ENCODE assay signal across 14 cellular contexts in genomic region chr17:81489986-81490598, GRCh38. TPM values are rescaled to one million over a fixed set of nuclear protein-coding genes. Genes with fewer than 3 reads are reported as not detected.
DNase-seq lines count a peak whose midpoint lies in the region; ATAC-seq and TF ChIP-seq lines count a peak whose summit lies in the region.
"Had no signal": no experiment of that assay in that cellular context is flagged by ENCODE, and none has a peak within 500 bp of the region (broad histone marks: within the 10 kb centered on the region; RNA-seq: fewer than 3 reads in every experiment).

No MANE protein-coding gene starts in this region.

- H3K18ac ChIP-seq in trophoblast cell (ENCODE audit: low read length), result no peak overlapping the region

- no peak overlapping the region for H2BK120ac ChIP-seq in trophoblast cell (ENCODE audit: insufficient read depth, low read length, poor library complexity)

- H3K27ac Mint-ChIP-seq in activated T-cell treated with anti-CD3 and anti-CD28 coated beads, Interleukin-2, amount 50 U/mL, for 24 hours, result peak overlapping the region; percentile 41
- no peak overlapping the region for H3K27ac Mint-ChIP-seq in activated T-cell treated with anti-CD3 and anti-CD28 coated beads, Interleukin-2, amount 50 U/mL, for 72 hours
- peak overlapping the region; percentile 95 for H3K27ac Mint-ChIP-seq in glutamatergic neuron (ENCODE audit: unreplicated experiment)

- H3K4ac ChIP-seq in trophoblast cell (ENCODE audit: low read depth, low read length), result no peak overlapping the region

- H4K8ac ChIP-seq in trophoblast cell (ENCODE audit: low read depth, low read length), result no peak overlapping the region

- H3K4me1 ChIP-seq in NT2/D1 (ENCODE audit: insufficient read depth, insufficient read length) (peaks cover 24% of the 10 kb centered on the region), trophoblast cell (ENCODE audit: control insufficient read depth in 1 of 2, insufficient read depth in 2 of 2, low read length in 2 of 2) (peaks cover 7 to 11% of the 10 kb centered on the region in 2 experiments)

- H3K79me2 ChIP-seq in trophoblast cell (ENCODE audit: control insufficient read depth, insufficient read depth, low read length, poor library complexity), result peaks cover 4% of the 10 kb centered on the region

- DNase-seq in activated T-cell treated with anti-CD3 and anti-CD28 coated beads, Interleukin-2, amount 50 U/mL, for 24 hours, result no peak
- no peak for DNase-seq in activated T-cell treated with anti-CD3 and anti-CD28 coated beads, Interleukin-2, amount 50 U/mL, for 72 hours
- DNase-seq in NT2/D1 (ENCODE audit: low read depth, low spot score), result no peak
- peak; percentile 56 for DNase-seq in glutamatergic neuron
- no peak for DNase-seq in trophoblast cell
- no peak for DNase-seq in substantia nigra (lab: John Stamatoyannopoulos, UW)
- DNase-seq: colonic mucosa, DMS53, left ventricle myocardium inferior, MG63, NCI-H748 treated with DMSO at 0.1 percent for 48 hours, spleen had no signal

- H3K9me3 ChIP-seq in NT2/D1 (ENCODE audit: insufficient read depth, low read length) (no peaks in the 10 kb centered on the region), trophoblast cell (ENCODE audit: insufficient read depth, low read depth, low read length) (peaks cover 2% of the 10 kb centered on the region)
- H3K9me3 ChIP-seq: colonic mucosa, left ventricle myocardium inferior, MG63, spleen had no signal

- ATAC-seq in activated T-cell treated with anti-CD3 and anti-CD28 coated beads, Interleukin-2, amount 50 U/mL, for 72 hours (replicated peaks in 1 of 2), result no peak
- ATAC-seq in GM21367 (IDR thresholded peaks at IDR 0.05; ENCODE audit: unreplicated experiment), result no peak
- ATAC-seq in GM18502 (IDR thresholded peaks at IDR 0.05; ENCODE audit: poor library complexity, unreplicated experiment), result no peak

- H3K27ac ChIP-seq in trophoblast cell (ENCODE audit: low read depth, low read length), result no peak overlapping the region
- H3K27ac ChIP-seq in substantia nigra (ENCODE audit: low read depth, low read length, poor library complexity, severe bottlenecking), result no peak overlapping the region
- H3K27ac ChIP-seq: colonic mucosa, left ventricle myocardium inferior, spleen had no signal

- no peak overlapping the region for H4K12ac ChIP-seq in trophoblast cell (ENCODE audit: low read depth, low read length)

- no peaks in the 10 kb centered on the region for H3K36me3 ChIP-seq in NT2/D1 (ENCODE audit: insufficient read depth, insufficient read length, low read length)
- no peaks in the 10 kb centered on the region for H3K36me3 ChIP-seq in trophoblast cell (ENCODE audit: control insufficient read depth in 1 of 2, insufficient read depth in 2 of 2, low read length in 2 of 2)
- H3K36me3 ChIP-seq: colonic mucosa, left ventricle myocardium inferior, MG63, spleen had no signal

- H2AK5ac ChIP-seq in trophoblast cell (ENCODE audit: low read length), result no peak overlapping the region

- H3K23ac ChIP-seq in trophoblast cell (ENCODE audit: low read length), result no peak overlapping the region

- H3K4me1 Mint-ChIP-seq in activated T-cell treated with anti-CD3 and anti-CD28 coated beads, Interleukin-2, amount 50 U/mL, for 24 hours (ENCODE audit: low read depth), result peaks cover 13% of the 10 kb centered on the region
- H3K4me1 Mint-ChIP-seq in activated T-cell treated with anti-CD3 and anti-CD28 coated beads, Interleukin-2, amount 50 U/mL, for 72 hours (ENCODE audit: low read depth), result peaks cover 16% of the 10 kb centered on the region
- H3K4me1 Mint-ChIP-seq in glutamatergic neuron (ENCODE audit: low read depth, unreplicated experiment), result peaks cover 36% of the 10 kb centered on the region

- H3K4me3 Mint-ChIP-seq in activated T-cell treated with anti-CD3 and anti-CD28 coated beads, Interleukin-2, amount 50 U/mL, for 24 hours, result peak overlapping the region; percentile 56
- H3K4me3 Mint-ChIP-seq in activated T-cell treated with anti-CD3 and anti-CD28 coated beads, Interleukin-2, amount 50 U/mL, for 72 hours, result no peak overlapping the region
- H3K4me3 Mint-ChIP-seq in glutamatergic neuron (ENCODE audit: unreplicated experiment), result peak overlapping the region; percentile 87

- no peak overlapping the region for H2AFZ ChIP-seq in trophoblast cell (ENCODE audit: insufficient read depth, low read length, poor library complexity)

- H3K27me3 Mint-ChIP-seq in activated T-cell treated with anti-CD3 and anti-CD28 coated beads, Interleukin-2, amount 50 U/mL, for 24 hours, result peaks cover 11% of the 10 kb centered on the region
- H3K27me3 Mint-ChIP-seq in activated T-cell treated with anti-CD3 and anti-CD28 coated beads, Interleukin-2, amount 50 U/mL, for 72 hours (ENCODE audit: low read depth), result peaks cover 31% of the 10 kb centered on the region
- H3K27me3 Mint-ChIP-seq in glutamatergic neuron (ENCODE audit: unreplicated experiment), result peaks cover 11% of the 10 kb centered on the region

- H3K4me3 ChIP-seq in NT2/D1 (ENCODE audit: insufficient read length, low read depth) (peak overlapping the region; percentile 8), trophoblast cell (ENCODE audit: low read depth, low read length) (peak overlapping the region; percentile 28)
- H3K4me3 ChIP-seq: colonic mucosa, left ventricle myocardium inferior, MG63, spleen had no signal

- H3K9ac ChIP-seq in NT2/D1 (ENCODE audit: insufficient read length, low read depth) (peak overlapping the region; percentile 94), trophoblast cell (ENCODE audit: low read length) (no peak overlapping the region)

- TF ChIP-seq CTCF in glutamatergic neuron (IDR thresholded peaks at IDR 0.05; ENCODE audit: partially characterized antibody, unreplicated experiment), result no peak

- no peak overlapping the region for H4K91ac ChIP-seq in trophoblast cell (ENCODE audit: low read depth, low read length)

- H3K4me2 ChIP-seq in trophoblast cell (ENCODE audit: low read length), result no peak overlapping the region

- WGBS in trophoblast cell (ENCODE audit: extremely low coverage, insufficient coverage, insufficient read length), result no CpG with 5 or more reads among the region's 7 CpGs

- H2BK12ac ChIP-seq in trophoblast cell (ENCODE audit: low read length), result peak overlapping the region; percentile 25

- no peak overlapping the region for H2BK5ac ChIP-seq in trophoblast cell (ENCODE audit: low read depth, low read length, poor library complexity)

- no peaks in the 10 kb centered on the region for H3K36me3 Mint-ChIP-seq in activated T-cell treated with anti-CD3 and anti-CD28 coated beads, Interleukin-2, amount 50 U/mL, for 24 hours (ENCODE audit: low read depth)
- H3K36me3 Mint-ChIP-seq in activated T-cell treated with anti-CD3 and anti-CD28 coated beads, Interleukin-2, amount 50 U/mL, for 72 hours (ENCODE audit: insufficient read depth in 2 of 2), result no peaks in the 10 kb centered on the region
- no peaks in the 10 kb centered on the region for H3K36me3 Mint-ChIP-seq in glutamatergic neuron (ENCODE audit: unreplicated experiment)

- H3K14ac ChIP-seq in trophoblast cell (ENCODE audit: low read length), result no peak overlapping the region

- peaks cover 7% of the 10 kb centered on the region for H3K79me1 ChIP-seq in trophoblast cell (ENCODE audit: low read length)

- H3K27me3 ChIP-seq in NT2/D1 (ENCODE audit: insufficient read depth, insufficient read length) (peaks cover 8% of the 10 kb centered on the region), trophoblast cell (ENCODE audit: insufficient read depth, low read length) (peaks cover 5% of the 10 kb centered on the region)
- H3K27me3 ChIP-seq: colonic mucosa, MG63 had no signal

- no peaks in the 10 kb centered on the region for H3K9me3 Mint-ChIP-seq in activated T-cell treated with anti-CD3 and anti-CD28 coated beads, Interleukin-2, amount 50 U/mL, for 24 hours
- no peaks in the 10 kb centered on the region for H3K9me3 Mint-ChIP-seq in activated T-cell treated with anti-CD3 and anti-CD28 coated beads, Interleukin-2, amount 50 U/mL, for 72 hours
- peaks cover 11% of the 10 kb centered on the region for H3K9me3 Mint-ChIP-seq in glutamatergic neuron (ENCODE audit: unreplicated experiment)

RNA-seq across cellular contexts. Expression of gene ACTG1, which starts 22.5 kb away (rescaled TPM):
- total RNA-seq in activated T-cell treated with anti-CD3 and anti-CD28 coated beads, Interleukin-2, amount 50 U/mL, for 72 hours, result 1,000 to 10,000 TPM; 3,862 to 3,966 TPM
- total RNA-seq in glutamatergic neuron (ENCODE audit: unreplicated experiment), result 5,342 TPM
- polyA plus RNA-seq in trophoblast cell (2013), result 7,950 and 8,000 TPM in 2 replicates

RNA-seq across cellular contexts. Expression of gene FSCN2, which starts 38.1 kb away (rescaled TPM):
- 1 to 10 TPM in 1 of 2 donors, under 1 TPM in 1; 0.95 to 1.8 TPM for total RNA-seq in activated T-cell treated with anti-CD3 and anti-CD28 coated beads, Interleukin-2, amount 50 U/mL, for 72 hours
- 6.1 TPM for total RNA-seq in glutamatergic neuron (ENCODE audit: unreplicated experiment)
- polyA plus RNA-seq in trophoblast cell (2013), result 0.42 and 0.76 TPM in 2 replicates

Comparison
In these comparisons a context has a peak if more than half of its experiments do, and no peak if none do; other contexts are left out.
1. H3K4me3 Mint-ChIP-seq: peak in activated T-cell treated with anti-CD3 and anti-CD28 coated beads, Interleukin-2, amount 50 U/mL, for 24 hours (single experiment) and glutamatergic neuron (single experiment); none in activated T-cell treated with anti-CD3 and anti-CD28 coated beads, Interleukin-2, amount 50 U/mL, for 72 hours (0 of 2).